In the genomic region with DNA sequence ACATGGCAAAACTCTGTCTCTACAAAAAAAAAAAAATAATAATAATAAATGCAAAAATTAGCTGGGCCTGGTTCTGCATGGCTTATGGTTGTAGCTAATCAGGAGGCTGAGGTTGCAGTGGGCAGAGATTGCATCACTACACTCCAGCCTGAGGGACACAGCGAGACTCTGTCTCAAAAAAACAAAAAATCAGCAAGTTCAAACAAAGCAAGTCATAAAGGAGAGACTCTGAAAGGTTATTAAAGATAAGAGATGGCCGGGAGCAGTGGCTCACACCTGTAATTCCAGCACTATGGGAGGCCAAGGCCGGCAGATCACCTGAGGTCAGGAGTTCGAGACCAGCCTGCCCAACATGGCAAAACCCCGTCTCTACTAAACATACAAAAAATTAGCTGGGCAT, we compare ENCODE assay signal across 19 cellular contexts. TPM values are rescaled to one million over a fixed set of nuclear protein-coding genes. Genes with fewer than 3 reads are reported as not detected.
A peak's percentile ranks its signal among the peaks of the same experiment; 100 is the strongest.
DNase-seq lines count a peak whose midpoint lies in the region; ATAC-seq and TF ChIP-seq lines count a peak whose summit lies in the region.
"Had no signal": no experiment of that assay in that cellular context is flagged by ENCODE, and none has a peak within 500 bp of the region (broad histone marks: within the 10 kb centered on the region; RNA-seq: fewer than 3 reads in every experiment).

No MANE protein-coding gene starts in this region.

- peaks cover 23% of the 10 kb centered on the region for H3K36me3 Mint-ChIP-seq in T-helper 1 cell treated with Interleukin-12 subunit alpha and Interleukin-12 subunit beta and Interleukin-4 antibody, amounts not matched to agents 30 μg/mL and 1 μg/mL, for 36 hours (ENCODE audit: low read depth)

- no peak overlapping the region for H3K27ac Mint-ChIP-seq in T-helper 1 cell treated with Interleukin-12 subunit alpha and Interleukin-12 subunit beta and Interleukin-4 antibody, amounts not matched to agents 30 μg/mL and 1 μg/mL, for 36 hours
- H3K27ac Mint-ChIP-seq: progenitor cell of endocrine pancreas had no signal

- peaks cover 24% of the 10 kb centered on the region for H3K4me1 Mint-ChIP-seq in T-helper 1 cell treated with Interleukin-12 subunit alpha and Interleukin-12 subunit beta and Interleukin-4 antibody, amounts not matched to agents 30 μg/mL and 1 μg/mL, for 36 hours (ENCODE audit: low read depth)

- H3K36me3 ChIP-seq in Karpas-422 (ENCODE audit: insufficient read depth, low read length) (peaks cover 41% of the 10 kb centered on the region), adipocyte (ENCODE audit: control insufficient read depth, insufficient read depth, low read length, severe bottlenecking) (peaks cover 40% of the 10 kb centered on the region), mucosa of descending colon (ENCODE audit: low read depth) (no peaks in the 10 kb centered on the region)

- intact Hi-C loops in mucosa of descending colon (cut with DNase I, micrococcal nuclease), result no loop called here
- intact Hi-C loops in Right ventricle myocardium inferior (cut with DNase I), result no loop called here

- TF ChIP-seq CTCF in mucosa of descending colon (IDR thresholded peaks at IDR 0.05), result no peak

- H3K27ac ChIP-seq in Karpas-422 (ENCODE audit: low read length), result peak overlapping the region; percentile 94
- H3K27ac ChIP-seq: dorsolateral prefrontal cortex, foreskin keratinocyte, tibial nerve had no signal

- no peak overlapping the region for H2AFZ ChIP-seq in Karpas-422 (ENCODE audit: low read length)

- peak overlapping the region; percentile 51 for H3K4me3 Mint-ChIP-seq in T-helper 1 cell treated with Interleukin-12 subunit alpha and Interleukin-12 subunit beta and Interleukin-4 antibody, amounts not matched to agents 30 μg/mL and 1 μg/mL, for 36 hours
- H3K4me3 Mint-ChIP-seq: T-helper 17 cell had no signal

- no peaks in the 10 kb centered on the region for H3K27me3 Mint-ChIP-seq in T-helper 1 cell treated with Interleukin-12 subunit alpha and Interleukin-12 subunit beta and Interleukin-4 antibody, amounts not matched to agents 30 μg/mL and 1 μg/mL, for 36 hours (ENCODE audit: low read depth)
- H3K27me3 Mint-ChIP-seq: progenitor cell of endocrine pancreas, T-helper 17 cell had no signal

- H3K9me3 Mint-ChIP-seq in T-helper 1 cell treated with Interleukin-12 subunit alpha and Interleukin-12 subunit beta and Interleukin-4 antibody, amounts not matched to agents 30 μg/mL and 1 μg/mL, for 36 hours, result no peaks in the 10 kb centered on the region
- H3K9me3 Mint-ChIP-seq: immature natural killer cell had no signal

- H3K4me2 ChIP-seq in Karpas-422 (ENCODE audit: low read depth, low read length, poor library complexity, severe bottlenecking), result peak overlapping the region; percentile 80

- H3K4me1 ChIP-seq in Karpas-422 (ENCODE audit: low read length) (peaks cover 46% of the 10 kb centered on the region), adipocyte (ENCODE audit: control insufficient read depth, insufficient read depth, low read length) (no peaks in the 10 kb centered on the region), mucosa of descending colon (ENCODE audit: low read depth) (peaks cover 8% of the 10 kb centered on the region)
- H3K4me1 ChIP-seq: foreskin keratinocyte had no signal

- H4K20me1 ChIP-seq in Karpas-422 (ENCODE audit: insufficient read depth, low read depth, low read length), result no peaks in the 10 kb centered on the region

- no peaks in the 10 kb centered on the region for H3K9me3 ChIP-seq in Karpas-422 (ENCODE audit: low read length)
- no peaks in the 10 kb centered on the region for H3K9me3 ChIP-seq in adipocyte (ENCODE audit: control insufficient read depth, low read length)
- no peaks in the 10 kb centered on the region for H3K9me3 ChIP-seq in mucosa of descending colon
- H3K9me3 ChIP-seq: tibial nerve had no signal

- ATAC-seq in mucosa of descending colon, result peak; percentile 51
- ATAC-seq in Right ventricle myocardium inferior, result no peak
- ATAC-seq: foreskin keratinocyte, T-helper 17 cell had no signal

- H3K4me3 ChIP-seq in Karpas-422 (ENCODE audit: low read length) (peak overlapping the region; percentile 43; the same call in 1 of the 2 replicates), adipocyte (ENCODE audit: low read length) (no peak overlapping the region), mucosa of descending colon (no peak overlapping the region)
- H3K4me3 ChIP-seq: dorsolateral prefrontal cortex, tibial nerve had no signal

- DNase-seq in T-helper 1 cell (no peak), Karpas-422 (no peak), adipocyte (ENCODE audit: low read depth) (peak; percentile 8), mucosa of descending colon (no peak), HT-29 (ENCODE audit: low spot score) (no peak), Right ventricle myocardium inferior (ENCODE audit: missing footprints) (no peak)
- DNase-seq in effector CD8-positive, alpha-beta T cell (lab: John Stamatoyannopoulos, UW), result no peak
- DNase-seq: activated CD4-positive, alpha-beta T cell treated with anti-CD3 and anti-CD28 coated beads, Interleukin-2, amount 50 U/mL, for 4 hours; amygdala; dorsolateral prefrontal cortex; midbrain; NCI-H1092 treated with DMSO at 0.1 percent for 48 hours; stimulated activated CD4-positive, alpha-beta T cell treated with anti-CD3 and anti-CD28 coated beads, Interleukin-15, amount 100 ng/mL, for 24 hours; T-helper 17 cell had no signal

- H3K9me2 ChIP-seq in Karpas-422 (replicated peaks; ENCODE audit: insufficient read depth, low read length), result no peaks in the 10 kb centered on the region

- peak overlapping the region; percentile 44; the same call in 1 of the 2 replicates for H3K9ac ChIP-seq in Karpas-422 (ENCODE audit: low read length)
- no peak overlapping the region for H3K9ac ChIP-seq in adipocyte (ENCODE audit: low read length)

- H3K79me2 ChIP-seq in Karpas-422 (ENCODE audit: low read length), result peaks cover 98% of the 10 kb centered on the region

- H3K27me3 ChIP-seq in Karpas-422 (ENCODE audit: low read length), result no peaks in the 10 kb centered on the region
- H3K27me3 ChIP-seq in adipocyte (replicated peaks; ENCODE audit: control insufficient read depth, insufficient read depth, low read length), result no peaks in the 10 kb centered on the region
- H3K27me3 ChIP-seq: dorsolateral prefrontal cortex, foreskin keratinocyte, tibial nerve had no signal

RNA-seq across cellular contexts. Expression of a gene that starts 28.8 kb away (rescaled TPM):
- total RNA-seq in Karpas-422 (2014; rRNA removed; shearing (Covaris generic); ENCODE audit: low replicate concordance), result 71.0 and 82.2 TPM in 2 replicates
- total RNA-seq in mucosa of descending colon, result 10 to 100 TPM; 51.5 to 51.9 (median 51.9) TPM
- 42.7 TPM in 2 replicates for total RNA-seq in HT-29 (2014; rRNA removed; shearing (Covaris generic))
- total RNA-seq in Right ventricle myocardium inferior, result 23.4 TPM
